In genomic region chr1:19232526-19232851, GRCh38 we compare ENCODE assay signal across 13 cellular contexts. TPM values are rescaled to one million over a fixed set of nuclear protein-coding genes. Genes with fewer than 3 reads are reported as not detected.
DNase-seq lines count a peak whose midpoint lies in the region; ATAC-seq and TF ChIP-seq lines count a peak whose summit lies in the region.
"Had no signal": no experiment of that assay in that cellular context is flagged by ENCODE, and none has a peak within 500 bp of the region (broad histone marks: within the 10 kb centered on the region; RNA-seq: fewer than 3 reads in every experiment).

No MANE protein-coding gene starts in this region.

- H3K9me3 ChIP-seq in endodermal cell (ENCODE audit: control insufficient read depth, low read length) (no peaks in the 10 kb centered on the region), right lobe of liver (no peaks in the 10 kb centered on the region)
- H3K9me3 ChIP-seq: BLaER1 had no signal

- no peaks in the 10 kb centered on the region for H3K27me3 Mint-ChIP-seq in endodermal cell (ENCODE audit: insufficient read depth)
- H3K27me3 Mint-ChIP-seq: IgD-negative memory B cell had no signal

- DNase-seq in M059J (ENCODE audit: low read depth): peak; percentile 16
- DNase-seq in endodermal cell: no peak
- DNase-seq in right lobe of liver: peak; percentile 52 to 88 (median 78)
- DNase-seq in NCI-H2227 (lab: John Stamatoyannopoulos, UW; ENCODE audit: unreplicated experiment): no peak
- no peak for DNase-seq in inferior parietal cortex (ENCODE audit: extremely low spot score)
- no peak for DNase-seq in NCI-H226
- DNase-seq: effector CD4-positive, alpha-beta T cell had no signal

- H3K4me3 ChIP-seq in endodermal cell (ENCODE audit: low read length) (no peak overlapping the region), right lobe of liver (no peak overlapping the region)
- H3K4me3 ChIP-seq: BLaER1, skin epidermis had no signal

- TF ChIP-seq CTCF in 22Rv1 (IDR thresholded peaks at IDR 0.05) (peak; percentile 23; the same call in 1 of the 2 replicates), endodermal cell (conservative IDR thresholded peaks at IDR 0.05) (peak; percentile 42), right lobe of liver (IDR thresholded peaks at IDR 0.05) (peak in 3 of 4 donors; percentile 14 to 36 (median 21))

- H3K4me1 Mint-ChIP-seq in endodermal cell: no peaks in the 10 kb centered on the region
- H3K4me1 Mint-ChIP-seq: stimulated activated effector memory CD8-positive, alpha-beta T cell treated with anti-CD3 and anti-CD28 coated beads, Interleukin-12 subunit alpha, Interleukin-12 subunit beta, amount 100 ng/mL, for 72 hours had no signal

- no peak overlapping the region for H3K27ac Mint-ChIP-seq in endodermal cell
- H3K27ac Mint-ChIP-seq: IgD-negative memory B cell; stimulated activated effector memory CD8-positive, alpha-beta T cell treated with anti-CD3 and anti-CD28 coated beads, Interleukin-12 subunit alpha, Interleukin-12 subunit beta, amount 100 ng/mL, for 72 hours had no signal

- H3K36me3 ChIP-seq in endodermal cell (ENCODE audit: control insufficient read depth, insufficient read depth, low read length) (peaks cover 79% of the 10 kb centered on the region), right lobe of liver (peaks cover 0 to 78% (median 20%) of the 10 kb centered on the region in 4 donors)

- H3K9ac ChIP-seq in endodermal cell (ENCODE audit: extremely low read depth, low read length, poor library complexity, severe bottlenecking): no peak overlapping the region
- H3K9ac ChIP-seq: BLaER1 had no signal

- intact Hi-C loops in right lobe of liver (cut with DNase I): loop anchor here in 1 of 2 donors (10.0 kb wide), 1 partner anchor 48 kb away; no protein-coding TSS in a partner anchor

- peak; percentile 95 to 98 (median 96) for ATAC-seq in right lobe of liver
- ATAC-seq in HG03442 (IDR thresholded peaks at IDR 0.05; ENCODE audit: unreplicated experiment): no peak
- ATAC-seq: stimulated activated effector memory CD8-positive, alpha-beta T cell treated with anti-CD3 and anti-CD28 coated beads, Interleukin-12 subunit alpha, Interleukin-12 subunit beta, amount 100 ng/mL, for 72 hours had no signal

- H3K27me3 ChIP-seq in endodermal cell (ENCODE audit: control insufficient read depth, insufficient read depth, low read length, poor library complexity, severe bottlenecking) (no peaks in the 10 kb centered on the region), right lobe of liver (no peaks in the 10 kb centered on the region)
- H3K27me3 ChIP-seq: BLaER1 had no signal

- no peak for TF ChIP-seq POLR2A in right lobe of liver (IDR thresholded peaks at IDR 0.05)

- H3K4me3 Mint-ChIP-seq in endodermal cell: no peak overlapping the region
- H3K4me3 Mint-ChIP-seq: IgD-negative memory B cell; stimulated activated effector memory CD8-positive, alpha-beta T cell treated with anti-CD3 and anti-CD28 coated beads, Interleukin-12 subunit alpha, Interleukin-12 subunit beta, amount 100 ng/mL, for 72 hours had no signal

- peaks cover 69% of the 10 kb centered on the region for H3K36me3 Mint-ChIP-seq in endodermal cell (ENCODE audit: low read depth)

- H3K4me1 ChIP-seq in endodermal cell (ENCODE audit: control insufficient read depth, insufficient read depth, low read length) (no peaks in the 10 kb centered on the region), right lobe of liver (peaks cover 0 to 11% (median 0%) of the 10 kb centered on the region in 4 donors)

- H3K27ac ChIP-seq in 22Rv1 (peak overlapping the region; percentile 55), endodermal cell (ENCODE audit: low read depth, low read length) (no peak overlapping the region), right lobe of liver (peak overlapping the region in 2 of 3 donors; percentile 21 to 53)
- H3K27ac ChIP-seq: BLaER1 had no signal

- no peaks in the 10 kb centered on the region for H3K9me3 Mint-ChIP-seq in endodermal cell
- H3K9me3 Mint-ChIP-seq: IgD-negative memory B cell; stimulated activated effector memory CD8-positive, alpha-beta T cell treated with anti-CD3 and anti-CD28 coated beads, Interleukin-12 subunit alpha, Interleukin-12 subunit beta, amount 100 ng/mL, for 72 hours had no signal

RNA-seq across cellular contexts. Expression of gene EMC1, which starts 18.8 kb away (rescaled TPM):
- 118 and 120 TPM in 2 replicates for total RNA-seq in M059J (2014; rRNA removed; shearing (Covaris generic))
- 10 to 100 TPM; 59.0 to 67.5 TPM for total RNA-seq in endodermal cell
- 45.9 TPM for polyA plus RNA-seq in endodermal cell (2013, experiment 1 of 2)
- polyA plus RNA-seq in endodermal cell (2013, experiment 2 of 2): 38.7 TPM
- total RNA-seq in right lobe of liver: 10 to 100 TPM; 18.6 to 32.7 (median 25.3) TPM

RNA-seq across cellular contexts. Expression of gene MRTO4, which starts 19.1 kb away (rescaled TPM):
- 34.9 and 35.0 TPM in 2 replicates for total RNA-seq in M059J (2014; rRNA removed; shearing (Covaris generic))
- total RNA-seq in endodermal cell (10 to 100 TPM; 37.7 to 44.5 TPM), right lobe of liver (10 to 100 TPM in 2 of 6 experiments, 1 to 10 TPM in 4; 7.0 to 17.3 (median 8.2) TPM)
- polyA plus RNA-seq in endodermal cell (2013, experiment 1 of 2): 29.7 TPM
- 27.2 TPM for polyA plus RNA-seq in endodermal cell (2013, experiment 2 of 2)

RNA-seq across cellular contexts. Expression of gene UBR4, which starts 22.4 kb away (rescaled TPM):
- total RNA-seq in M059J (2014; rRNA removed; shearing (Covaris generic)): 40.0 and 86.1 TPM in 2 replicates
- 100 to 1,000 TPM; 148 to 151 TPM for total RNA-seq in endodermal cell
- polyA plus RNA-seq in endodermal cell (2013, experiment 1 of 2): 97.7 TPM
- 88.6 TPM for polyA plus RNA-seq in endodermal cell (2013, experiment 2 of 2)
- 100 to 1,000 TPM in 2 of 6 experiments, 10 to 100 TPM in 4; 73.0 to 132 (median 90.1) TPM for total RNA-seq in right lobe of liver

RNA-seq across cellular contexts. Expression of gene AKR7A3, which starts 56.1 kb away (rescaled TPM):
- total RNA-seq in M059J (2014; rRNA removed; shearing (Covaris generic)): 0.37 TPM in 1 of 2 replicates, not detected in the other
- total RNA-seq in endodermal cell (1 to 10 TPM in 1 of 2 donors, under 1 TPM in 1; 0.92 to 2.0 TPM), right lobe of liver (100 to 1,000 TPM in 4 of 6 experiments, 10 to 100 TPM in 2; 58.1 to 169 (median 130) TPM)
- 0.85 TPM for polyA plus RNA-seq in endodermal cell (2013, experiment 1 of 2)
- polyA plus RNA-seq in endodermal cell (2013, experiment 2 of 2): 1.2 TPM

Comparison
In these comparisons a context has a peak if more than half of its experiments do, and no peak if none do; other contexts are left out.
1. DNase-seq: peak in M059J (single experiment) and right lobe of liver (3 of 3); none in endodermal cell (single experiment), NCI-H2227 (single experiment), inferior parietal cortex (single experiment) and NCI-H226 (single experiment).
2. Peak in every context shown above with its lines, with median percentiles within 50 percentile points of each other: CTCF ChIP-seq.